Comparison of ENCODE assay signal across 26 cellular contexts in the genomic region with DNA sequence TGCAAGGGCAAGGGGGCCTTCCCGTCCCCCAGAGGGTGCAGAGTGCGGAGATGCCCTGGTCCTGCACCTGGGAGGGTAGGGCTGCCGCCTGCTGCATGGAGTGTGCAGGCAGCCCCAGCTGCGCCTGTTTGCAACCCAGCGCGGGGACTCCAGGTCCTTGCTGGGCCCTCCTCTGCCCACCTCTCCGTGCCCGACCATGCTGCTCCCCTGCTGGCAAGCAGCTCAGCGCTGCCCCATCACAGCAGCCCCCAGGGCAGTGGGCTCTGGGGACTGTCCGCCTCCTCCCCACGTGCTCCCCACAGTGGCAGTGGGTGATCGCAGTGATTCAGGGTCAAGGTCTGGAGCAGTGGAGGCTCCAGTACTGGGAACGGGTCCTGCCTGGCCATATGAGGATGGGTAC.
"Had no signal": no experiment of that assay in that cellular context is flagged by ENCODE, and none has a peak within 500 bp of the region (broad histone marks: within the 10 kb centered on the region; RNA-seq: fewer than 3 reads in every experiment).

No MANE protein-coding gene starts in this region.

- H3K27me3 ChIP-seq: colonic mucosa, dorsolateral prefrontal cortex, esophagus squamous epithelium, gastrocnemius medialis, vagina had no signal

- H3K27ac ChIP-seq: colonic mucosa, dorsolateral prefrontal cortex, esophagus squamous epithelium, gastrocnemius medialis, thoracic aorta, vagina, WERI-Rb-1 had no signal

- H3K27ac Mint-ChIP-seq: activated naive CD8-positive, alpha-beta T cell treated with anti-CD3 and anti-CD28 coated beads, Interleukin-2, amount 10 ng/mL, durations not matched to agents 7 days and 5 days; activated T-helper 2 cell treated with anti-CD3 and anti-CD28 coated beads, Interferon-gamma antibody, Interleukin-2, Interleukin-4, amounts not matched to agents 10 μg/mL and 5 μg/mL and 100 μg/mL, durations not matched to agents 14 hours and 24 hours and 36 hours; memory B cell; nephron progenitor cell; type B pancreatic cell had no signal

- ATAC-seq: activated T-cell treated with anti-CD3 and anti-CD28 coated beads, Interleukin-2, amount 50 U/mL, for 4 hours; gastrocnemius medialis; left cardiac atrium; sciatic nerve had no signal

- H3K36me3 ChIP-seq: colonic mucosa, thoracic aorta, vagina had no signal

- H3K4me3 Mint-ChIP-seq: activated naive CD8-positive, alpha-beta T cell treated with anti-CD3 and anti-CD28 coated beads, Interleukin-2, amount 10 ng/mL, durations not matched to agents 7 days and 5 days; activated T-cell treated with anti-CD3 and anti-CD28 coated beads, Interleukin-2, amount 50 U/mL, for 4 hours; memory B cell; nephron progenitor cell; type B pancreatic cell had no signal

- H3K4me1 ChIP-seq: colonic mucosa had no signal

- H3K9me3 ChIP-seq: colonic mucosa, esophagus squamous epithelium, gastrocnemius medialis, thoracic aorta, vagina had no signal

- FAIRE-seq: bronchial epithelial cell, islet of Langerhans, small intestine, TTC549 had no signal

- H3K9me3 Mint-ChIP-seq: activated T-cell treated with anti-CD3 and anti-CD28 coated beads, Interleukin-2, amount 50 U/mL, for 4 hours; activated T-helper 2 cell treated with anti-CD3 and anti-CD28 coated beads, Interferon-gamma antibody, Interleukin-2, Interleukin-4, amounts not matched to agents 10 μg/mL and 5 μg/mL and 100 μg/mL, durations not matched to agents 14 hours and 24 hours and 36 hours; memory B cell; nephron progenitor cell; type B pancreatic cell had no signal

- H3K27me3 Mint-ChIP-seq: activated naive CD8-positive, alpha-beta T cell treated with anti-CD3 and anti-CD28 coated beads, Interleukin-2, amount 10 ng/mL, durations not matched to agents 7 days and 5 days; memory B cell; type B pancreatic cell had no signal

- DNase-seq: activated naive CD4-positive, alpha-beta T cell; activated naive CD8-positive, alpha-beta T cell treated with anti-CD3 and anti-CD28 coated beads, Interleukin-2, amount 10 ng/mL, durations not matched to agents 7 days and 5 days; activated T-cell treated with anti-CD3 and anti-CD28 coated beads, Interleukin-2, amount 50 U/mL, for 4 hours; amniotic stem cell; colonic mucosa; dorsolateral prefrontal cortex; esophagus squamous epithelium; gastrocnemius medialis; head of caudate nucleus; hypothalamus; left cardiac atrium; nucleus accumbens; small intestine; stimulated activated CD4-positive, alpha-beta T cell treated with anti-CD3 and anti-CD28 coated beads, Interleukin-2, amount 100 ng/mL, for 24 hours; stimulated activated naive CD4-positive, alpha-beta T cell had no signal

- H3K4me3 ChIP-seq: colonic mucosa, dorsolateral prefrontal cortex, esophagus squamous epithelium, gastrocnemius medialis, thoracic aorta, vagina had no signal
